1 cellular context compared by ENCODE assay signal in genomic region chr14:64363265-64363840, GRCh38.
TF ChIP-seq lines count a peak whose summit lies in the region.

No MANE protein-coding gene starts in this region.

TF ChIP-seq in K562, 482 proteins besides CTCF, POLR2A, EP300 and RAD21 (continued from another document and continues in another):
- TF ChIP-seq RNF219 (CRISPR knock-in tag; IDR thresholded peaks at IDR 0.05) (peak; percentile 98), PATZ1 (CRISPR knock-in tag; IDR thresholded peaks at IDR 0.05; ENCODE audit: borderline replicate concordance) (peak; percentile 98), JUNB (CRISPR knock-in tag; conservative IDR thresholded peaks at IDR 0.05) (peak; percentile 78), MTA3 (IDR thresholded peaks at IDR 0.05; ENCODE audit: borderline replicate concordance) (peak; percentile 26; the same call in 1 of the 2 replicates), TSC22D4 (tag; IDR thresholded peaks at IDR 0.05) (no peak), ZNF407 (IDR thresholded peaks at IDR 0.05; ENCODE audit: low read depth) (no peak), RBFOX2 (IDR thresholded peaks at IDR 0.05; ENCODE audit: low read depth, low read length) (0 out of 2 replicates have a peak, but pooled peaks have one; percentile 29), HES1 (IDR thresholded peaks at IDR 0.05; ENCODE audit: low read depth) (no peak), ZEB2 (IDR thresholded peaks at IDR 0.05) (no peak), NBN (IDR thresholded peaks at IDR 0.05; ENCODE audit: low read depth) (no peak), STAG1 (CRISPR knock-in tag; IDR thresholded peaks at IDR 0.05; ENCODE audit: borderline replicate concordance) (no peak), ELK3 (CRISPR knock-in tag; IDR thresholded peaks at IDR 0.05) (peak; percentile 97), BCL6 (CRISPR knock-in tag; IDR thresholded peaks at IDR 0.05) (peak; percentile 98), SRSF9 (IDR thresholded peaks at IDR 0.05; ENCODE audit: borderline replicate concordance, low read depth, low read length) (no peak), RAD51 (IDR thresholded peaks at IDR 0.05; ENCODE audit: borderline replicate concordance, low read depth) (no peak), GATA2 (CRISPR knock-in tag; IDR thresholded peaks at IDR 0.05) (no peak), ZNF354B (CRISPR knock-in tag; IDR thresholded peaks at IDR 0.05) (peak; percentile 99), CBFB (CRISPR knock-in tag; IDR thresholded peaks at IDR 0.05) (no peak), SAP30 (IDR thresholded peaks at IDR 0.05; ENCODE audit: borderline replicate concordance, insufficient read depth, low read depth, low read length, poor library complexity, severe bottlenecking) (no peak), CHD7 (IDR thresholded peaks at IDR 0.05; ENCODE audit: low read depth, low read length) (no peak), SUPT5H (IDR thresholded peaks at IDR 0.05) (no peak), SNIP1 (IDR thresholded peaks at IDR 0.05; ENCODE audit: low read depth) (no peak), MBD1 (CRISPR knock-in tag; IDR thresholded peaks at IDR 0.05) (peak; percentile 95), ILK (tag; IDR thresholded peaks at IDR 0.05; ENCODE audit: borderline replicate concordance, low read depth) (peak; percentile 98), GABPA (tag; conservative IDR thresholded peaks at IDR 0.05; ENCODE audit: low read depth) (peak; percentile 62), XRCC3 (IDR thresholded peaks at IDR 0.05) (no peak), ZNF561 (CRISPR knock-in tag; conservative IDR thresholded peaks at IDR 0.05) (peak; percentile 98)
